1 cellular context compared by ENCODE assay signal in genomic region chr4:168765322-168765721, GRCh38.
TF ChIP-seq lines count a peak whose summit lies in the region.

No MANE protein-coding gene starts in this region.

TF ChIP-seq in IMR-90, 13 proteins besides CTCF, POLR2A, EP300 and RAD21 (continued from another document):
- TF ChIP-seq USF2 (IDR thresholded peaks at IDR 0.05; ENCODE audit: low read depth, low read length) (no peak), NFE2L2 (IDR thresholded peaks at IDR 0.05; ENCODE audit: low read depth, low read length) (no peak), BHLHE40 (IDR thresholded peaks at IDR 0.05; ENCODE audit: low read depth, low read length) (no peak), MXI1 (IDR thresholded peaks at IDR 0.05; ENCODE audit: borderline replicate concordance, low read depth, low read length) (no peak), FOS (IDR thresholded peaks at IDR 0.05; ENCODE audit: low read depth, low read length) (no peak), MAFK (IDR thresholded peaks at IDR 0.05; ENCODE audit: low read depth, low read length) (no peak), RFX5 (IDR thresholded peaks at IDR 0.05; ENCODE audit: low read depth, low read length) (no peak)
TF ChIP-seq in IMR-90: peak in this region for 0.
